In the genomic region with DNA sequence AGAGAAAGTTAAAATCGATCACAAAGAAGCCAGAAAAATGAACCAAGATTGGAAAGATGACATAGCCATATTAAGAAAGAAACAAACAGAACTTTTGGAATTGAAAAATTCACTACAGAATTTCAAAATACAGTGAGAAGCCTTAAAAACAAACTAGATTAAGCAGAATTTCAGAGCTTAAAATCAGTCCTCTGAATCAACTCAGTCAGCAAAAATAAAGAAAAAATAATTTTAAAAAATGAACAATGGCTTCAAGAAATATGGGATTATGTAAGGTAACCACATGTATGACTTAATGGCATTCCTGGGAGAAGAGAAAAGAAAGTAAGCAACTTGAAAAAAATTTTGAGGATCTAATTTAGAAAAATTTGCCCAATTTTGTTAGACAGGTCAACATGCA, we compare ENCODE assay signal across 1 cellular context.
TF ChIP-seq lines count a peak whose summit lies in the region.

No MANE protein-coding gene starts in this region.

TF ChIP-seq in HepG2, 621 proteins besides CTCF, POLR2A, EP300 and RAD21 (continued from another document):
- TF ChIP-seq, protein P1, sequence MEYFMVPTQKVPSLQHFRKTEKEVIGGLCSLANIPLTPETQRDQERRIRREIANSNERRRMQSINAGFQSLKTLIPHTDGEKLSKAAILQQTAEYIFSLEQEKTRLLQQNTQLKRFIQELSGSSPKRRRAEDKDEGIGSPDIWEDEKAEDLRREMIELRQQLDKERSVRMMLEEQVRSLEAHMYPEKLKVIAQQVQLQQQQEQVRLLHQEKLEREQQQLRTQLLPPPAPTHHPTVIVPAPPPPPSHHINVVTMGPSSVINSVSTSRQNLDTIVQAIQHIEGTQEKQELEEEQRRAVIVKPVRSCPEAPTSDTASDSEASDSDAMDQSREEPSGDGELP (IDR thresholded peaks at IDR 0.05; ENCODE audit: borderline replicate concordance, low read depth): no peak
